Comparison of ENCODE assay signal across 18 cellular contexts in the genomic region with DNA sequence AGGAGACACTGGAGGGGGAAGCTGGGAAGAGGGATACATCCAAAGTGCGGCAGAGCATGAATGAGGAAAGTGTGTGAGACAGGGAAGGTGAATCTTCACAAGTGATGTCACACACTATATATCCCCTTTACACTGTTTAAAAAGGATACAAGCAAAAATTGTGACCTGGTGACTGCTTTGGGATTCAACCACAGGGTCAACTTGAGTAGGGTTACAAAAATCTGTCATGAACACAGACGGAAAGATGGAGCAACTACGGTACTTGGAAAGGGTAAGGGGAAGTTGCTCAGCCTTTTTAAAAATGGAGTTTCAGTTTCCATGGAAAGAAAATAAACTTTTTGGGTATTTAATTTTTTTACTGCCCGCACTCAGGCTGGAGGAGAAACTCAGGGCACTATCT.
"Had no signal": no experiment of that assay in that cellular context is flagged by ENCODE, and none has a peak within 500 bp of the region (broad histone marks: within the 10 kb centered on the region; RNA-seq: fewer than 3 reads in every experiment).

No MANE protein-coding gene starts in this region.

- ATAC-seq: activated naive CD4-positive, alpha-beta T cell treated with anti-CD3 and anti-CD28 coated beads, Interleukin-2, amount 50 U/mL, for 72 hours; left colon; mucosa of descending colon; natural killer cell; psoas muscle; stimulated activated naive B cell treated with anti-CD40 and anti-IgM and Interleukin-4, amounts not matched to agents 10 μg/mL and 1 μg/mL and 100 μg/mL, for 72 hours had no signal

- H3K4me3 ChIP-seq: esophagus squamous epithelium, mucosa of descending colon, psoas muscle, right lobe of liver, spleen had no signal

- H3K27me3 ChIP-seq: esophagus squamous epithelium, right lobe of liver, spleen had no signal

- DNase-seq: activated B cell treated with CpG ODN at 0.5 μM for 24 hours; activated CD4-positive, alpha-beta T cell treated with anti-CD3 and anti-CD28 coated beads, Interleukin-2, amount 10 ng/mL, durations not matched to agents 7 days and 5 days; activated effector memory CD4-positive, alpha-beta T cell treated with anti-CD3 and anti-CD28 coated beads, Interleukin-2, amount 50 U/mL, for 16 hours; activated T-cell treated with anti-CD3 and anti-CD28 coated beads, Interleukin-2, amount 50 U/mL, for 24 hours; esophagus squamous epithelium; foreskin fibroblast; head of caudate nucleus; left colon; mammary epithelial cell; mucosa of descending colon; natural killer cell; nucleus accumbens; psoas muscle; right lobe of liver; spleen; stimulated activated CD4-positive, alpha-beta T cell treated with anti-CD3 and anti-CD28 coated beads, Interleukin-1b, Interleukin-23, amount 100 ng/mL, for 48 hours; stimulated activated naive B cell treated with anti-CD40 and anti-IgM and Interleukin-4, amounts not matched to agents 10 μg/mL and 1 μg/mL and 100 μg/mL, for 72 hours had no signal

- H3K27ac ChIP-seq: esophagus squamous epithelium, psoas muscle, right lobe of liver, spleen had no signal

- H3K9me3 ChIP-seq: esophagus squamous epithelium, mucosa of descending colon, psoas muscle, right lobe of liver, spleen had no signal

- H3K36me3 ChIP-seq: esophagus squamous epithelium, right lobe of liver had no signal
